Comparison of ENCODE assay signal across 7 cellular contexts in the genomic region with DNA sequence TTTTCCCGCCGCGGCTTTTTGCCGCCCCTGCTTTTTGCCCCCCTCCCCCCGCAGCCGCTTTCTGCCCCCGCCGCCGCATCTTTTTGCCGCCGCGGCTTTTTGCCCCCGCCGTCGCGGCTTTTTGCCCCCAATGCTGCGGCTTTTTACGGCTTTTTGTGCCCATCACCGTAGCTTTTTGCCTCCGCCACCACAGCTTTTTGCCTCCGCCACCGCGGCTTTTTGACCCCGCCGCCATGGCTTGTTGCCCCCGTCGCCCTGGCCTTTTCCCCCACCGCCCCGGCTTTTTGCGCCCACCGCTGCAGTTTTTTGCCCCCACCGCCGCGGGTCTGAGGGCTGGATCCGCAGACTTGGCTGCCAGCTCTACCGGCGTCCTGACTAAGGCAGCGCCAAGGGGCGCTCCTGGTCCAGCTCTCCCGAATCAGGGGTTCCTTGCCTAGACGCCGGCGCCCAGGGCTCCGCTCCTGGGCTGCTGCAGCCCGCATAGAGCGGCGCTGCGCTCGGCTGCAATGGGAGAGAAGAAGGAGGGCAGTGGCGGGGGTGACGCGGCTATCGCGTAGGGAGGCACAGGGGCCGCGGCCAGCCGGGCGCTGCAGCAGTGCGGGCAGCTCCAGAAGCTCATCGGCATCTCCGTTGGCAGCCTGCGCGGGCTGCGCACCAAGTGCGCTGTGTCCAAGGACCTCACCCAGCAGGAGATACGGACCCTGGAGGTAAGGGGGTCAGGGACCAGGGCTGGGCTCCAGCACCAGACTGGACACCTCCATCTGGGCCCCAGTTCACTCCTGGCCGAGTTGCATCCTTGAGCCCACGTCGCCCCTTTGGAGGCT.
DNase-seq lines count a peak whose midpoint lies in the region; ATAC-seq and TF ChIP-seq lines count a peak whose summit lies in the region.
"Not testable (repeated sequence)": the region's sequence is repeated elsewhere in the genome, so short reads cannot be mapped to it uniquely, and the experiment has no call there.

No MANE protein-coding gene starts in this region.

- H3K36me3 Mint-ChIP-seq in nephron progenitor cell (ENCODE audit: low read depth); stimulated activated naive B cell treated with anti-CD40 and anti-IgM and Interleukin-4, amounts not matched to agents 10 μg/mL and 1 μg/mL and 100 μg/mL, for 72 hours: not testable (repeated sequence)

- TF ChIP-seq CTCF in astrocyte of the cerebellum (IDR thresholded peaks at IDR 0.05; ENCODE audit: low read depth, low read length, missing control alignments); foreskin keratinocyte (conservative IDR thresholded peaks at IDR 0.05); nephron progenitor cell (IDR thresholded peaks at IDR 0.05): not testable (repeated sequence)

- not testable (repeated sequence) for H3K9me3 ChIP-seq in SK-N-MC (ENCODE audit: low read depth, low read length)
- H3K9me3 ChIP-seq in iPS-18c (ENCODE audit: control insufficient read depth, insufficient read depth, low read length), result peaks cover 11% of the 10 kb centered on the region

- H3K4me1 ChIP-seq in foreskin keratinocyte, result not testable (repeated sequence)

- not testable (repeated sequence) for H3K27ac ChIP-seq in SK-N-MC, foreskin keratinocyte

- DNase-seq in H4 (ENCODE audit: low spot score) (peak; percentile 1), nephron progenitor cell (peak; percentile 0)
- not testable (repeated sequence) for DNase-seq in SK-N-MC (ENCODE audit: low read depth, low spot score); astrocyte of the cerebellum (ENCODE audit: low read depth); foreskin keratinocyte; stimulated activated naive B cell treated with anti-CD40 and anti-IgM and Interleukin-4, amounts not matched to agents 10 μg/mL and 1 μg/mL and 100 μg/mL, for 72 hours

- not testable (repeated sequence) for H3K27ac Mint-ChIP-seq in nephron progenitor cell
- H3K27ac Mint-ChIP-seq in stimulated activated naive B cell treated with anti-CD40 and anti-IgM and Interleukin-4, amounts not matched to agents 10 μg/mL and 1 μg/mL and 100 μg/mL, for 72 hours, result peak overlapping the region; percentile 56

- not testable (repeated sequence) for H3K4me3 Mint-ChIP-seq in nephron progenitor cell
- H3K4me3 Mint-ChIP-seq in stimulated activated naive B cell treated with anti-CD40 and anti-IgM and Interleukin-4, amounts not matched to agents 10 μg/mL and 1 μg/mL and 100 μg/mL, for 72 hours, result peak overlapping the region; percentile 65 to 86

- H3K27me3 ChIP-seq in foreskin keratinocyte, result peaks cover 25% of the 10 kb centered on the region

- H3K9me3 Mint-ChIP-seq in nephron progenitor cell, result peaks cover 28% of the 10 kb centered on the region
- H3K9me3 Mint-ChIP-seq in stimulated activated naive B cell treated with anti-CD40 and anti-IgM and Interleukin-4, amounts not matched to agents 10 μg/mL and 1 μg/mL and 100 μg/mL, for 72 hours, result not testable (repeated sequence)

- in situ Hi-C loops in astrocyte of the cerebellum (cut with HindIII; ENCODE audit: low sequenced_read_pairs), result not testable (repeated sequence)

- H3K27me3 Mint-ChIP-seq in nephron progenitor cell (ENCODE audit: low read depth, poor library complexity), result not testable (repeated sequence)
- H3K27me3 Mint-ChIP-seq in stimulated activated naive B cell treated with anti-CD40 and anti-IgM and Interleukin-4, amounts not matched to agents 10 μg/mL and 1 μg/mL and 100 μg/mL, for 72 hours, result peaks cover 14 to 38% of the 10 kb centered on the region in 2 donors

- H3K36me3 ChIP-seq in SK-N-MC (ENCODE audit: insufficient read depth, low read length), result not testable (repeated sequence)

- H3K9ac ChIP-seq in SK-N-MC (ENCODE audit: insufficient read length), result not testable (repeated sequence)

- peak; percentile 46 for ATAC-seq in foreskin keratinocyte
- ATAC-seq in stimulated activated naive B cell treated with anti-CD40 and anti-IgM and Interleukin-4, amounts not matched to agents 10 μg/mL and 1 μg/mL and 100 μg/mL, for 72 hours (replicated peaks), result not testable (repeated sequence)

- H3K4me3 ChIP-seq in SK-N-MC, result peak overlapping the region; percentile 37; the same call in 1 of the 2 replicates
- peak overlapping the region; percentile 30 for H3K4me3 ChIP-seq in astrocyte of the cerebellum (ENCODE audit: low read depth, low read length)
- peak overlapping the region; percentile 58; the same call in 1 of the 2 replicates for H3K4me3 ChIP-seq in iPS-18c (ENCODE audit: insufficient read depth, low read depth, low read length)

- H3K4me1 Mint-ChIP-seq in nephron progenitor cell, result not testable (repeated sequence)
- H3K4me1 Mint-ChIP-seq in stimulated activated naive B cell treated with anti-CD40 and anti-IgM and Interleukin-4, amounts not matched to agents 10 μg/mL and 1 μg/mL and 100 μg/mL, for 72 hours, result peaks cover 0 to 15% of the 10 kb centered on the region in 2 donors
